Comparison of ENCODE assay signal across 18 cellular contexts in genomic region chr10:111999205-111999914, GRCh38.
"Had no signal": no experiment of that assay in that cellular context is flagged by ENCODE, and none has a peak within 500 bp of the region (broad histone marks: within the 10 kb centered on the region; RNA-seq: fewer than 3 reads in every experiment).

No MANE protein-coding gene starts in this region.

- H3K4me1 ChIP-seq: esophagus squamous epithelium, uterus had no signal

- H3K27ac Mint-ChIP-seq: naive thymus-derived CD4-positive, alpha-beta T cell; stimulated activated naive B cell treated with anti-CD40 and anti-IgM and Interleukin-4, amounts not matched to agents 10 μg/mL and 1 μg/mL and 100 μg/mL, for 72 hours had no signal

- H3K9me3 Mint-ChIP-seq: stimulated activated naive B cell treated with anti-CD40 and anti-IgM and Interleukin-4, amounts not matched to agents 10 μg/mL and 1 μg/mL and 100 μg/mL, for 72 hours had no signal

- H3K4me3 ChIP-seq: cardiac muscle cell, dorsolateral prefrontal cortex, esophagus squamous epithelium, mucosa of descending colon, skin epidermis, tibial artery, uterus had no signal

- H3K36me3 Mint-ChIP-seq: naive thymus-derived CD4-positive, alpha-beta T cell; stimulated activated naive B cell treated with anti-CD40 and anti-IgM and Interleukin-4, amounts not matched to agents 10 μg/mL and 1 μg/mL and 100 μg/mL, for 72 hours had no signal

- ATAC-seq: activated CD4-positive, CD25-positive, alpha-beta regulatory T cell treated with anti-CD3 and anti-CD28 coated beads, Interleukin-2, amount 50 U/mL, for 24 hours; left lobe of liver; mucosa of descending colon; naive thymus-derived CD4-positive, alpha-beta T cell; stimulated activated naive B cell treated with anti-CD40 and anti-IgM and Interleukin-4, amounts not matched to agents 10 μg/mL and 1 μg/mL and 100 μg/mL, for 72 hours had no signal

- H3K4me1 Mint-ChIP-seq: stimulated activated naive B cell treated with anti-CD40 and anti-IgM and Interleukin-4, amounts not matched to agents 10 μg/mL and 1 μg/mL and 100 μg/mL, for 72 hours had no signal

- DNase-seq: activated naive CD4-positive, alpha-beta T cell treated with Interleukin-2 at 50 U/mL for 16 hours; dorsolateral prefrontal cortex; esophagus squamous epithelium; hypothalamus; islet precursor cell; mammary epithelial cell; mucosa of descending colon; naive thymus-derived CD4-positive, alpha-beta T cell; occipital lobe; stimulated activated CD4-positive, alpha-beta T cell treated with anti-CD3 and anti-CD28 coated beads, Interleukin-15, amount 100 ng/mL, for 24 hours; stimulated activated CD4-positive, alpha-beta T cell treated with anti-CD3 and anti-CD28 coated beads, Interleukin-4, amount 100 ng/mL, for 1 hour; stimulated activated naive B cell treated with anti-CD40 and anti-IgM and Interleukin-4, amounts not matched to agents 10 μg/mL and 1 μg/mL and 100 μg/mL, for 72 hours; tibial artery; uterus had no signal

- H3K36me3 ChIP-seq: cardiac muscle cell, esophagus squamous epithelium, tibial artery, uterus had no signal

- H3K27ac ChIP-seq: cardiac muscle cell, dorsolateral prefrontal cortex, esophagus squamous epithelium, skin epidermis, uterus had no signal

- H3K4me3 Mint-ChIP-seq: naive thymus-derived CD4-positive, alpha-beta T cell; stimulated activated naive B cell treated with anti-CD40 and anti-IgM and Interleukin-4, amounts not matched to agents 10 μg/mL and 1 μg/mL and 100 μg/mL, for 72 hours had no signal

- H3K27me3 ChIP-seq: cardiac muscle cell, esophagus squamous epithelium, tibial artery, uterus had no signal
